Comparison of ENCODE assay signal across 31 cellular contexts in genomic region chr5:168411871-168412270, GRCh38.
"Had no signal": no experiment of that assay in that cellular context is flagged by ENCODE, and none has a peak within 500 bp of the region (broad histone marks: within the 10 kb centered on the region; RNA-seq: fewer than 3 reads in every experiment).

No MANE protein-coding gene starts in this region.

- H3K9ac ChIP-seq: KMS-11 had no signal

- H3K36me3 ChIP-seq: ascending aorta, cardiac muscle cell had no signal

- DNase-seq: activated CD4-positive, alpha-beta T cell treated with anti-CD3 and anti-CD28 coated beads for 4 hours; activated CD4-positive, alpha-beta T cell treated with anti-CD3 and anti-CD28 coated beads, Interleukin-2, amount 50 U/mL, for 4 hours; activated CD8-positive, alpha-beta memory T cell treated with anti-CD3 and anti-CD28 coated beads, Interleukin-2, amount 50 U/mL, for 48 hours; activated CD8-positive, alpha-beta T cell treated with anti-CD3 and anti-CD28 coated beads, Interleukin-2, amount 10 ng/mL, durations not matched to agents 7 days and 5 days; activated effector memory CD4-positive, alpha-beta T cell treated with Interleukin-2 at 50 U/mL for 16 hours; activated naive CD4-positive, alpha-beta T cell; activated naive CD8-positive, alpha-beta T cell treated with anti-CD3 and anti-CD28 coated beads, Interleukin-2, amount 50 U/mL, for 24 hours; activated T-cell treated with anti-CD3 and anti-CD28 coated beads, Interleukin-2, amount 50 U/mL, for 24 hours; amniotic stem cell; cerebellar nuclear complex; MV-4-11; NCI-H1092 treated with DMSO at 0.1 percent for 48 hours; NCI-H1417 treated with DMSO at 0.1 percent for 48 hours; NCI-H1694; NCI-H2029 treated with DMSO at 0.1 percent for 48 hours; NCI-H345; NCI-H510A; NCI-H526 treated with DMSO at 0.1 percent for 48 hours; NCI-H82; NK-92 treated with Interleukin-12 subunit alpha and Interleukin-12 subunit beta, amount 100 ng/mL, for 24 hours; OCI-M1 had no signal

- ATAC-seq: activated CD4-positive, CD25-positive, alpha-beta regulatory T cell treated with anti-CD3 and anti-CD28 coated beads, Interleukin-2, amount 50 U/mL, for 24 hours; activated CD8-positive, alpha-beta T cell treated with anti-CD3 and anti-CD28 coated beads, Interleukin-2, amount 10 ng/mL, durations not matched to agents 7 days and 5 days; activated naive CD4-positive, alpha-beta T cell treated with anti-CD3 and anti-CD28 coated beads, Interleukin-2, amount 50 U/mL, for 72 hours; activated naive CD8-positive, alpha-beta T cell treated with anti-CD3 and anti-CD28 coated beads, Interleukin-2, amount 50 U/mL, for 24 hours had no signal

- H3K27me3 Mint-ChIP-seq: brain had no signal

- H3K4me3 ChIP-seq: ascending aorta, cardiac muscle cell, MG63, SK-N-MC had no signal

- H3K9me3 Mint-ChIP-seq: activated naive CD4-positive, alpha-beta T cell treated with anti-CD3 and anti-CD28 coated beads, Interleukin-2, amount 50 U/mL, for 72 hours; activated naive CD8-positive, alpha-beta T cell treated with anti-CD3 and anti-CD28 coated beads, Interleukin-2, amount 50 U/mL, for 24 hours; activated T-cell treated with anti-CD3 and anti-CD28 coated beads, Interleukin-2, amount 50 U/mL, for 24 hours; activated T-helper 1 cell treated with anti-CD3 and anti-CD28 coated beads, Interleukin-12 subunit alpha, Interleukin-12 subunit beta, Interleukin-2, Interleukin-4 antibody, amounts not matched to agents 30 ng/mL and 10 ng/mL and 1 ng/mL, durations not matched to agents 14 hours and 24 hours and 36 hours; brain; T-helper 1 cell treated with Interleukin-12 subunit alpha and Interleukin-12 subunit beta and Interleukin-4 antibody, amounts not matched to agents 30 μg/mL and 1 μg/mL, for 36 hours had no signal

- H3K27me3 ChIP-seq: ascending aorta, cardiac muscle cell, MG63 had no signal

- H3K9me3 ChIP-seq: ascending aorta, MG63 had no signal

- H3K27ac ChIP-seq: ascending aorta, cardiac muscle cell, KMS-11, SK-N-MC had no signal

- H3K4me2 ChIP-seq: KMS-11 had no signal

- H3K4me3 Mint-ChIP-seq: activated CD8-positive, alpha-beta T cell treated with anti-CD3 and anti-CD28 coated beads, Interleukin-2, amount 10 ng/mL, durations not matched to agents 7 days and 5 days; activated naive CD8-positive, alpha-beta T cell treated with anti-CD3 and anti-CD28 coated beads, Interleukin-2, amount 50 U/mL, for 24 hours; activated T-cell treated with anti-CD3 and anti-CD28 coated beads, Interleukin-2, amount 50 U/mL, for 24 hours; activated T-helper 1 cell treated with anti-CD3 and anti-CD28 coated beads, Interleukin-12 subunit alpha, Interleukin-12 subunit beta, Interleukin-2, Interleukin-4 antibody, amounts not matched to agents 30 ng/mL and 10 ng/mL and 1 ng/mL, durations not matched to agents 14 hours and 24 hours and 36 hours; brain; T-helper 1 cell treated with Interleukin-12 subunit alpha and Interleukin-12 subunit beta and Interleukin-4 antibody, amounts not matched to agents 30 μg/mL and 1 μg/mL, for 36 hours had no signal

- H3K4me1 ChIP-seq: ascending aorta had no signal

- H3K27ac Mint-ChIP-seq: activated CD8-positive, alpha-beta T cell treated with anti-CD3 and anti-CD28 coated beads, Interleukin-2, amount 10 ng/mL, durations not matched to agents 7 days and 5 days; activated naive CD4-positive, alpha-beta T cell treated with anti-CD3 and anti-CD28 coated beads, Interleukin-2, amount 50 U/mL, for 72 hours; activated naive CD8-positive, alpha-beta T cell treated with anti-CD3 and anti-CD28 coated beads, Interleukin-2, amount 50 U/mL, for 24 hours; activated T-cell treated with anti-CD3 and anti-CD28 coated beads, Interleukin-2, amount 50 U/mL, for 24 hours; activated T-helper 1 cell treated with anti-CD3 and anti-CD28 coated beads, Interleukin-12 subunit alpha, Interleukin-12 subunit beta, Interleukin-2, Interleukin-4 antibody, amounts not matched to agents 30 ng/mL and 10 ng/mL and 1 ng/mL, durations not matched to agents 14 hours and 24 hours and 36 hours; brain; T-helper 1 cell treated with Interleukin-12 subunit alpha and Interleukin-12 subunit beta and Interleukin-4 antibody, amounts not matched to agents 30 μg/mL and 1 μg/mL, for 36 hours had no signal
